ENCODE assay signal across 19 cellular contexts in the genomic region with DNA sequence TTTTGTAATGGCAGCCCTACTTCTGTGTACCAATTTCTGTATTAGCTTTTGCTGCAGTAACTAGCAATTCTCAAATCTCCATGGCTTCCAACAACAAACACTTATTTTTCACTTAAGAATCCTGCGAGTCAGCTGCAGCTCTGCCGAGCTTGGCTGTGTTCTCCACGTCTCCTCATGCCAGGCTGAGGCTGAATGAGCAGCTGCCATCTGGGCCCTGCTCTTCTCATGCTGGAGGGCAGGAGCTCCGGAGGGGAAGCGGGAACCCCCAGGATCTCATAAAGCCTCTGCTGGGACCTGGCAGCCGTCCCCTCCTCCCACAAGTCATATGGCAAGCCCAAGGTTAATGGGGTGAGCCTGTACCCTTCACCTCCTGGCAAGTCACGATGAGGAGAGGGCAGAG.
DNase-seq lines count a peak whose midpoint lies in the region; ATAC-seq and TF ChIP-seq lines count a peak whose summit lies in the region.
"Had no signal": no experiment of that assay in that cellular context is flagged by ENCODE, and none has a peak within 500 bp of the region (broad histone marks: within the 10 kb centered on the region; RNA-seq: fewer than 3 reads in every experiment).

No MANE protein-coding gene starts in this region.

- intact Hi-C loops in IMR-90 (cut with micrococcal nuclease) (no loop called here), thyroid gland (cut with DNase I) (no loop called here), heart right ventricle (cut with DNase I) (loop anchor here in 7 of 10 donors (10.0 kb wide), 6 partner anchors 587 to 1027 kb away; a partner anchor contains a TSS)

- WGBS in IMR-90 (ENCODE audit: extremely low coverage in 2 of 2, insufficient read length in 1 of 2), 2 experiments, result 0% methylated on average over 2 of the region's 7 CpGs; no CpG with 5 or more reads in 1 of the 2 experiments
- WGBS in thyroid gland, 2 donors, result 47 to 50% methylated on average over 6 of the region's 7 CpGs
- 76 to 85% methylated on average over 7 of the region's 7 CpGs for WGBS in heart right ventricle, 2 donors

- CTCF ChIA-PET in IMR-90 (lab: Yijun Ruan, JAX), result no interaction called here

- no peak for ATAC-seq in IMR-90 (ENCODE audit: low read depth)
- ATAC-seq in heart right ventricle, result no peak
- ATAC-seq in HG03565 (IDR thresholded peaks at IDR 0.05; ENCODE audit: unreplicated experiment), result no peak
- ATAC-seq: GM12878, HepG2 had no signal

- H2BK15ac ChIP-seq in IMR-90 (ENCODE audit: low read depth, low read length), result no peak overlapping the region

- no peak for TF ChIP-seq RAD21 in IMR-90 (IDR thresholded peaks at IDR 0.05; ENCODE audit: low read length)

- no peak overlapping the region for H2AFZ ChIP-seq in IMR-90 (replicated peaks; ENCODE audit: low read length, poor library complexity)

- TF ChIP-seq CTCF in IMR-90 (conservative IDR thresholded peaks at IDR 0.05; ENCODE audit: low read depth, low read length) (no peak), thyroid gland (IDR thresholded peaks at IDR 0.05) (no peak), heart right ventricle (IDR thresholded peaks at IDR 0.05) (no peak)

- peaks cover 4% of the 10 kb centered on the region; the same call in 1 of the 2 replicates for H3K9me3 ChIP-seq in IMR-90 (ENCODE audit: control insufficient read depth, insufficient read depth, low read length)
- no peaks in the 10 kb centered on the region for H3K9me3 ChIP-seq in thyroid gland
- no peaks in the 10 kb centered on the region for H3K9me3 ChIP-seq in heart right ventricle
- H3K9me3 ChIP-seq: MG63, SK-N-SH had no signal

- no peak overlapping the region for H3K4me2 ChIP-seq in IMR-90 (ENCODE audit: low read depth, low read length)
- H3K4me2 ChIP-seq: SK-N-SH had no signal

- TF ChIP-seq POLR2A in IMR-90 (IDR thresholded peaks at IDR 0.05; ENCODE audit: low read depth, low read length) (no peak), thyroid gland (IDR thresholded peaks at IDR 0.05) (no peak)

- no peak overlapping the region for H3K9ac ChIP-seq in IMR-90 (ENCODE audit: low read depth, low read length)
- H3K9ac ChIP-seq: SK-N-SH had no signal

- H3K23ac ChIP-seq in IMR-90 (ENCODE audit: low read depth, low read length), result no peak overlapping the region

- H4K8ac ChIP-seq in IMR-90 (ENCODE audit: low read depth in 2 of 2, low read length in 2 of 2), result no peak overlapping the region

- H3K9me1 ChIP-seq in IMR-90 (ENCODE audit: insufficient read depth, low read length), result no peaks in the 10 kb centered on the region

- H3K18ac ChIP-seq in IMR-90 (ENCODE audit: low read depth, low read length), result no peak overlapping the region

- H4K91ac ChIP-seq in IMR-90 (ENCODE audit: insufficient read depth, low read depth, low read length), result no peak overlapping the region

- no peaks in the 10 kb centered on the region for H3K4me1 ChIP-seq in IMR-90 (ENCODE audit: control insufficient read depth, insufficient read depth, low read length)
- H3K4me1 ChIP-seq in thyroid gland, result peaks cover 13 to 16% of the 10 kb centered on the region in 2 donors
- H3K4me1 ChIP-seq in heart right ventricle, result no peaks in the 10 kb centered on the region

- H3K56ac ChIP-seq in IMR-90 (ENCODE audit: extremely low read depth, insufficient read depth, low read length), result no peak overlapping the region

- H2BK5ac ChIP-seq in IMR-90 (ENCODE audit: low read depth, low read length, poor library complexity, severe bottlenecking), result no peak overlapping the region

- no peaks in the 10 kb centered on the region for H3K79me1 ChIP-seq in IMR-90 (ENCODE audit: low read depth in 1 of 2, low read length in 2 of 2)

- H2BK20ac ChIP-seq in IMR-90 (ENCODE audit: low read depth, low read length), result no peak overlapping the region

- H2AK5ac ChIP-seq in IMR-90 (ENCODE audit: low read depth, low read length), result no peak overlapping the region

- H2BK120ac ChIP-seq in IMR-90 (ENCODE audit: low read depth, low read length), result no peak overlapping the region

- in situ Hi-C loops in IMR-90 (cut with MboI; ENCODE audit: low sequenced_read_pairs), result loop anchor here (10.0 kb wide), 1 partner anchor 1007 kb away; no protein-coding TSS in a partner anchor

- no peak overlapping the region for H3K14ac ChIP-seq in IMR-90 (replicated peaks; ENCODE audit: low read depth, low read length)

- dilution Hi-C loops in IMR-90 (cut with HindIII; ENCODE audit: low sequenced_read_pairs, unreplicated experiment), result no loop called here

- peak; percentile 4 for DNase-seq in IMR-90
- DNase-seq in astrocyte of the hippocampus (ENCODE audit: low read depth, low spot score), result peak; percentile 20
- peak; percentile 21 for DNase-seq in kidney tubule cell (ENCODE audit: low spot score)
- DNase-seq in thyroid gland, result peak; percentile 7 to 39
- no peak for DNase-seq in heart right ventricle
- DNase-seq in CD1c-positive myeloid dendritic cell (ENCODE audit: extremely low spot score), result no peak
- DNase-seq: DND-41, GDM1, MG63, NCI-H1092, NCI-H146, NCI-H226, NCI-H526, SHP77, SK-N-SH had no signal

- H3K4me3 ChIP-seq in IMR-90 (ENCODE audit: insufficient read depth, low read depth, low read length) (no peak overlapping the region), thyroid gland (replicated peaks in 1 of 3) (no peak overlapping the region), heart right ventricle (no peak overlapping the region)
- H3K4me3 ChIP-seq: GM12878, MG63 had no signal

- no peaks in the 10 kb centered on the region for H4K20me1 ChIP-seq in IMR-90 (ENCODE audit: insufficient read depth, low read length)

- no peaks in the 10 kb centered on the region for H3K27me3 ChIP-seq in IMR-90 (ENCODE audit: control insufficient read depth, insufficient read depth, low read length)
- no peaks in the 10 kb centered on the region for H3K27me3 ChIP-seq in thyroid gland
- H3K27me3 ChIP-seq in heart right ventricle, result no peaks in the 10 kb centered on the region
- H3K27me3 ChIP-seq: MG63 had no signal

- H3K27ac ChIP-seq in IMR-90 (ENCODE audit: insufficient read depth, low read length) (no peak overlapping the region), thyroid gland (no peak overlapping the region), heart right ventricle (no peak overlapping the region)
- H3K27ac ChIP-seq: C4-2B had no signal

- POLR2A ChIA-PET in IMR-90 (lab: Charles Lee; ENCODE audit: unreplicated experiment), result no interaction called here

- no peak overlapping the region for H4K5ac ChIP-seq in IMR-90 (ENCODE audit: low read depth, low read length)

- BruUV-seq in IMR-90 (replicated peaks; lab: Mats Ljungman, UMichigan), result no TSS peak

- no peak overlapping the region for H2AK9ac ChIP-seq in IMR-90 (replicated peaks; ENCODE audit: low read depth, low read length, poor library complexity)

- H3K4ac ChIP-seq in IMR-90 (ENCODE audit: low read depth, low read length), result no peak overlapping the region

- H3K36me3 ChIP-seq in IMR-90 (ENCODE audit: control insufficient read depth, insufficient read depth, low read length) (no peaks in the 10 kb centered on the region), thyroid gland (no peaks in the 10 kb centered on the region), heart right ventricle (no peaks in the 10 kb centered on the region)
- H3K36me3 ChIP-seq: MG63 had no signal

TF ChIP-seq in IMR-90, 13 proteins besides CTCF, POLR2A, EP300 and RAD21:
- no peak for TF ChIP-seq CEBPB (IDR thresholded peaks at IDR 0.05; ENCODE audit: low read depth, low read length)
- no peak for TF ChIP-seq MAFK (IDR thresholded peaks at IDR 0.05; ENCODE audit: low read depth, low read length)
- no peak for TF ChIP-seq MAZ (IDR thresholded peaks at IDR 0.05; ENCODE audit: borderline replicate concordance, low read depth, low read length)
- TF ChIP-seq RCOR1 (IDR thresholded peaks at IDR 0.05; ENCODE audit: insufficient replicate concordance, low read length), result no peak
- TF ChIP-seq CHD1 (IDR thresholded peaks at IDR 0.05; ENCODE audit: low read depth, low read length), result no peak
- TF ChIP-seq, protein P1, sequence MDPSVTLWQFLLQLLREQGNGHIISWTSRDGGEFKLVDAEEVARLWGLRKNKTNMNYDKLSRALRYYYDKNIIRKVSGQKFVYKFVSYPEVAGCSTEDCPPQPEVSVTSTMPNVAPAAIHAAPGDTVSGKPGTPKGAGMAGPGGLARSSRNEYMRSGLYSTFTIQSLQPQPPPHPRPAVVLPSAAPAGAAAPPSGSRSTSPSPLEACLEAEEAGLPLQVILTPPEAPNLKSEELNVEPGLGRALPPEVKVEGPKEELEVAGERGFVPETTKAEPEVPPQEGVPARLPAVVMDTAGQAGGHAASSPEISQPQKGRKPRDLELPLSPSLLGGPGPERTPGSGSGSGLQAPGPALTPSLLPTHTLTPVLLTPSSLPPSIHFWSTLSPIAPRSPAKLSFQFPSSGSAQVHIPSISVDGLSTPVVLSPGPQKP (IDR thresholded peaks at IDR 0.05; ENCODE audit: borderline replicate concordance, low read depth, low read length), result no peak
- TF ChIP-seq NFE2L2 (IDR thresholded peaks at IDR 0.05; ENCODE audit: low read depth, low read length), result no peak
- TF ChIP-seq FOS (IDR thresholded peaks at IDR 0.05; ENCODE audit: low read depth, low read length), result no peak
- no peak for TF ChIP-seq SMC3 (IDR thresholded peaks at IDR 0.05; ENCODE audit: low read depth, low read length)
- TF ChIP-seq, protein P2, sequence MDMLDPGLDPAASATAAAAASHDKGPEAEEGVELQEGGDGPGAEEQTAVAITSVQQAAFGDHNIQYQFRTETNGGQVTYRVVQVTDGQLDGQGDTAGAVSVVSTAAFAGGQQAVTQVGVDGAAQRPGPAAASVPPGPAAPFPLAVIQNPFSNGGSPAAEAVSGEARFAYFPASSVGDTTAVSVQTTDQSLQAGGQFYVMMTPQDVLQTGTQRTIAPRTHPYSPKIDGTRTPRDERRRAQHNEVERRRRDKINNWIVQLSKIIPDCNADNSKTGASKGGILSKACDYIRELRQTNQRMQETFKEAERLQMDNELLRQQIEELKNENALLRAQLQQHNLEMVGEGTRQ (IDR thresholded peaks at IDR 0.05; ENCODE audit: low read depth, low read length), result no peak
- TF ChIP-seq MXI1 (IDR thresholded peaks at IDR 0.05; ENCODE audit: borderline replicate concordance, low read depth, low read length), result no peak
- no peak for TF ChIP-seq BHLHE40 (IDR thresholded peaks at IDR 0.05; ENCODE audit: low read depth, low read length)

Comparison
In these comparisons a context has a peak if more than half of its experiments do, and no peak if none do; other contexts are left out.
1. DNase-seq: peak in IMR-90 (single experiment), astrocyte of the hippocampus (single experiment), kidney tubule cell (single experiment) and thyroid gland (2 of 2); none in heart right ventricle (0 of 2) and CD1c-positive myeloid dendritic cell (single experiment).
2. intact Hi-C loops: an anchor here in heart right ventricle (10.0 kb wide); none called in IMR-90 and thyroid gland.